Comparison of ENCODE assay signal across 17 cellular contexts in the genomic region with DNA sequence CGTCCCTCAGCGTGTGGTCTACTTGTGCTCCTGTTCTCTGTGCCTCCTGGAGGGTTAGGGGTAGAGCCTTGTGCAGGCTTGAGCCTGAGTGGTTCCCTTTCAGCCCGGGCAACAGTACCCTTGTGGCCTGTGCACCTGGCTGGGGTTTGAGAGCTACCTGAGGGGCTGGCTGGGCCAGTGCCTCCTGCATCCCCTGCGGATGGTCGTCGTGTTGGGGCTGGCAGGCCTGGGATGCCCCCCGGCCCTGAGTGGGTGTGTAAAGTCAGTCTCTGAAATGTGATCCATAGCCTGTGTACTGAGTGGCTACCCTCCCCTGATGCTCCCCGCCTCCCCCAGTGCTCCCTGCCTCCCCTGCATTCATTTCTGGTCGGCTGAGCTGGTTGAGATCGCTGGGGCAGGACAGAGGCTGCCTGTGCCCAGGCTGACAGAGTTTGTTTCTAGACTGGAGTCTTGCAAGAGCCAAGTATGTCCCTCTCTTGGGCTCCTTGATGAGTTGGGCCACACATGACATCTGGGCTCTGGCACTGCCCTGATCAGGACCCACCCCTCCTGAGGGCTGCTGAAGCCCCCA.
"Had no signal": no experiment of that assay in that cellular context is flagged by ENCODE, and none has a peak within 500 bp of the region (broad histone marks: within the 10 kb centered on the region; RNA-seq: fewer than 3 reads in every experiment).

No MANE protein-coding gene starts in this region.

- H3K27ac Mint-ChIP-seq: activated CD8-positive, alpha-beta T cell treated with anti-CD3 and anti-CD28 coated beads, Interleukin-2, amount 10 ng/mL, durations not matched to agents 7 days and 5 days; activated naive CD8-positive, alpha-beta T cell treated with anti-CD3 and anti-CD28 coated beads for 36 hours; activated T-helper 17 cell treated with anti-CD3 and anti-CD28 coated beads, Interleukin-2, amount 50 U/mL, for 72 hours; memory B cell; stimulated activated naive B cell treated with anti-CD40 and anti-IgM and Interleukin-4, amounts not matched to agents 10 μg/mL and 1 μg/mL and 100 μg/mL, for 72 hours; type B pancreatic cell had no signal

- H3K27ac ChIP-seq: VCaP had no signal

- ATAC-seq: activated CD8-positive, alpha-beta T cell treated with anti-CD3 and anti-CD28 coated beads, Interleukin-2, amount 10 ng/mL, durations not matched to agents 7 days and 5 days; activated T-helper 17 cell treated with anti-CD3 and anti-CD28 coated beads, Interleukin-2, amount 50 U/mL, for 72 hours; esophagus mucosa; sciatic nerve; stimulated activated naive B cell treated with anti-CD40 and anti-IgM and Interleukin-4, amounts not matched to agents 10 μg/mL and 1 μg/mL and 100 μg/mL, for 72 hours had no signal

- H3K4me3 Mint-ChIP-seq: activated CD8-positive, alpha-beta T cell treated with anti-CD3 and anti-CD28 coated beads, Interleukin-2, amount 10 ng/mL, durations not matched to agents 7 days and 5 days; activated naive CD8-positive, alpha-beta T cell treated with anti-CD3 and anti-CD28 coated beads for 36 hours; activated T-helper 17 cell treated with anti-CD3 and anti-CD28 coated beads, Interleukin-2, amount 50 U/mL, for 72 hours; memory B cell; neural crest cell; stimulated activated naive B cell treated with anti-CD40 and anti-IgM and Interleukin-4, amounts not matched to agents 10 μg/mL and 1 μg/mL and 100 μg/mL, for 72 hours; type B pancreatic cell had no signal

- DNase-seq: activated CD4-positive, alpha-beta T cell treated with anti-CD3 and anti-CD28 coated beads, Interleukin-2, amount 50 U/mL, for 1 hour; activated CD4-positive, CD25-positive, alpha-beta regulatory T cell treated with anti-CD3 and anti-CD28 coated beads, Interleukin-2, amount 50 U/mL, for 72 hours; activated CD8-positive, alpha-beta T cell treated with anti-CD3 and anti-CD28 coated beads, Interleukin-2, amount 10 ng/mL, durations not matched to agents 7 days and 5 days; activated naive CD8-positive, alpha-beta T cell treated with anti-CD3 and anti-CD28 coated beads for 36 hours; central memory CD4-positive, alpha-beta T cell; effector memory CD4-positive, alpha-beta T cell; foreskin melanocyte; small intestine; stimulated activated CD4-positive, alpha-beta T cell treated with anti-CD3 and anti-CD28 coated beads, Interleukin-15, amount 100 ng/mL, for 24 hours; stimulated activated naive B cell treated with anti-CD40 and anti-IgM and Interleukin-4, amounts not matched to agents 10 μg/mL and 1 μg/mL and 100 μg/mL, for 72 hours had no signal

- H3K4me1 Mint-ChIP-seq: activated naive CD8-positive, alpha-beta T cell treated with anti-CD3 and anti-CD28 coated beads for 36 hours; activated T-helper 17 cell treated with anti-CD3 and anti-CD28 coated beads, Interleukin-2, amount 50 U/mL, for 72 hours; neural crest cell had no signal

- H3K9me3 Mint-ChIP-seq: activated T-helper 17 cell treated with anti-CD3 and anti-CD28 coated beads, Interleukin-2, amount 50 U/mL, for 72 hours; memory B cell; type B pancreatic cell had no signal

- H3K27me3 Mint-ChIP-seq: activated naive CD8-positive, alpha-beta T cell treated with anti-CD3 and anti-CD28 coated beads for 36 hours; activated T-helper 17 cell treated with anti-CD3 and anti-CD28 coated beads, Interleukin-2, amount 50 U/mL, for 72 hours; memory B cell; stimulated activated naive B cell treated with anti-CD40 and anti-IgM and Interleukin-4, amounts not matched to agents 10 μg/mL and 1 μg/mL and 100 μg/mL, for 72 hours; type B pancreatic cell had no signal
